Comparison of ENCODE assay signal across 15 cellular contexts in the genomic region with DNA sequence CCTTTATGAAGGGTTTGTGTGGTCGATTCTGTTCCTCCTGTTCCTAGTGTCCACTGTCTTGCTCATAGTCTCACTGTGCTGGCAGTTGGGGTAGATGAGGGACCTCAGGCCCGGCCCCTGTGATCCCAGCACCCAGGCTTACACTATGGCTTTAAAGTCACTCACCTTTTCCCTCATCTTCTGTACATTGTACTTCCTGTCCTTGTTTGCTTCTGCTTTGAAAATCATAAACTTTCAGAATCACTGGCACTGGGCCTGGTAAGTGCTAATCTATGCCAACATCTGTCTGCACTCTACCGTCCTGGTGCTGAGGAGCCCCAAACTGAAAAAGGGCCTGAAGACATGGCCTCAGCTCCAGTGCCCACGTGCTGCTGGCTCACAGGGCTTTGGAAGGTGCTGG. TPM values are rescaled to one million over a fixed set of nuclear protein-coding genes. Genes with fewer than 3 reads are reported as not detected.
DNase-seq lines count a peak whose midpoint lies in the region; ATAC-seq and TF ChIP-seq lines count a peak whose summit lies in the region.
"Had no signal": no experiment of that assay in that cellular context is flagged by ENCODE, and none has a peak within 500 bp of the region (broad histone marks: within the 10 kb centered on the region; RNA-seq: fewer than 3 reads in every experiment).

No MANE protein-coding gene starts in this region.

- no peak overlapping the region for H3K4me3 Mint-ChIP-seq in activated T-cell treated with anti-CD3 and anti-CD28 coated beads, Interleukin-2, amount 50 U/mL, for 24 hours
- H3K4me3 Mint-ChIP-seq: central memory CD8-positive, alpha-beta T cell had no signal

- peak overlapping the region; percentile 42 for H3K27ac Mint-ChIP-seq in activated T-cell treated with anti-CD3 and anti-CD28 coated beads, Interleukin-2, amount 50 U/mL, for 24 hours

- no peak overlapping the region for H3K4me3 ChIP-seq in transverse colon
- H3K4me3 ChIP-seq: GM12878 had no signal

- H3K36me3 ChIP-seq in transverse colon = no peaks in the 10 kb centered on the region

- intact Hi-C loops in transverse colon (cut with DNase I; ENCODE audit: low total_unique reads) = no loop called here

- 30 to 34% methylated on average over 3 to 4 of the region's 4 CpGs for WGBS in transverse colon (ENCODE audit: low coverage in 1 of 2), 2 donors

- H3K27me3 Mint-ChIP-seq in activated T-cell treated with anti-CD3 and anti-CD28 coated beads, Interleukin-2, amount 50 U/mL, for 24 hours = no peaks in the 10 kb centered on the region

- no peak for TF ChIP-seq POLR2A in transverse colon (IDR thresholded peaks at IDR 0.05)

- DNase-seq in activated T-cell treated with anti-CD3 and anti-CD28 coated beads, Interleukin-2, amount 50 U/mL, for 24 hours = no peak
- DNase-seq in activated T-cell treated with anti-CD3 and anti-CD28 coated beads, Interleukin-2, amount 50 U/mL, for 48 hours = no peak
- peak; percentile 37 for DNase-seq in transverse colon
- DNase-seq in NCI-H510A (lab: John Stamatoyannopoulos, UW) = no peak
- no peak for DNase-seq in NCI-H146 (lab: John Stamatoyannopoulos, UW)
- DNase-seq: DMS53, islet precursor cell, NCI-H2171, substantia nigra had no signal

- ATAC-seq in HG03135 (IDR thresholded peaks at IDR 0.05; ENCODE audit: unreplicated experiment) (peak; percentile 25), HG03045 (IDR thresholded peaks at IDR 0.05; ENCODE audit: unreplicated experiment) (no peak)
- ATAC-seq: GM12878, Panc1 had no signal

- no peaks in the 10 kb centered on the region for H3K36me3 Mint-ChIP-seq in activated T-cell treated with anti-CD3 and anti-CD28 coated beads, Interleukin-2, amount 50 U/mL, for 24 hours (ENCODE audit: low read depth)

- peaks cover 28% of the 10 kb centered on the region for H3K4me1 Mint-ChIP-seq in activated T-cell treated with anti-CD3 and anti-CD28 coated beads, Interleukin-2, amount 50 U/mL, for 24 hours (ENCODE audit: low read depth)

- no peaks in the 10 kb centered on the region for H3K9me3 ChIP-seq in transverse colon

- in situ Hi-C loops in transverse colon (cut with MboI; ENCODE audit: low pct_ligation_motif_present in 1 of 4, low pct_unique_long_range_greater_than_20kb in 1 of 4, low sequenced_read_pairs in 3 of 4) = loop anchor here in 1 of 4 donors (25.0 kb wide), 1 partner anchor 425 kb away; no protein-coding TSS in a partner anchor

- no peaks in the 10 kb centered on the region for H3K9me3 Mint-ChIP-seq in activated T-cell treated with anti-CD3 and anti-CD28 coated beads, Interleukin-2, amount 50 U/mL, for 24 hours
- H3K9me3 Mint-ChIP-seq: central memory CD8-positive, alpha-beta T cell had no signal

- TF ChIP-seq EP300 in transverse colon (IDR thresholded peaks at IDR 0.05; ENCODE audit: low read depth) = no peak

- TF ChIP-seq CTCF in VCaP (conservative IDR thresholded peaks at IDR 0.05) = no peak
- no peak for TF ChIP-seq CTCF in transverse colon (IDR thresholded peaks at IDR 0.05)

- H3K27ac ChIP-seq in VCaP (peak overlapping the region; percentile 51), transverse colon (peak overlapping the region in 3 of 4 donors; percentile 18 to 60 (median 52))

- H3K27me3 ChIP-seq in transverse colon = no peaks in the 10 kb centered on the region

- H3K4me1 ChIP-seq in transverse colon = peaks cover 0 to 13% (median 6%) of the 10 kb centered on the region in 4 donors

RNA-seq across cellular contexts. Expression of a gene that starts 5.7 kb away (rescaled TPM):
- not detected for total RNA-seq in transverse colon
- total RNA-seq: GM12878 had no signal

RNA-seq across cellular contexts. Expression of a gene that starts 28.9 kb away (rescaled TPM):
- 10 to 100 TPM; 21.1 to 29.9 (median 24.8) TPM for total RNA-seq in transverse colon

RNA-seq across cellular contexts. Expression of a gene that starts 40.1 kb away (rescaled TPM):
- not detected for total RNA-seq in transverse colon
- total RNA-seq: GM12878 had no signal

RNA-seq across cellular contexts. Expression of a gene that starts 56.4 kb away (rescaled TPM):
- total RNA-seq in transverse colon = 100 to 1,000 TPM in 2 of 4 donors, 10 to 100 TPM in 2; 45.2 to 217 (median 110) TPM
